Comparison of ENCODE assay signal across 25 cellular contexts in the genomic region with DNA sequence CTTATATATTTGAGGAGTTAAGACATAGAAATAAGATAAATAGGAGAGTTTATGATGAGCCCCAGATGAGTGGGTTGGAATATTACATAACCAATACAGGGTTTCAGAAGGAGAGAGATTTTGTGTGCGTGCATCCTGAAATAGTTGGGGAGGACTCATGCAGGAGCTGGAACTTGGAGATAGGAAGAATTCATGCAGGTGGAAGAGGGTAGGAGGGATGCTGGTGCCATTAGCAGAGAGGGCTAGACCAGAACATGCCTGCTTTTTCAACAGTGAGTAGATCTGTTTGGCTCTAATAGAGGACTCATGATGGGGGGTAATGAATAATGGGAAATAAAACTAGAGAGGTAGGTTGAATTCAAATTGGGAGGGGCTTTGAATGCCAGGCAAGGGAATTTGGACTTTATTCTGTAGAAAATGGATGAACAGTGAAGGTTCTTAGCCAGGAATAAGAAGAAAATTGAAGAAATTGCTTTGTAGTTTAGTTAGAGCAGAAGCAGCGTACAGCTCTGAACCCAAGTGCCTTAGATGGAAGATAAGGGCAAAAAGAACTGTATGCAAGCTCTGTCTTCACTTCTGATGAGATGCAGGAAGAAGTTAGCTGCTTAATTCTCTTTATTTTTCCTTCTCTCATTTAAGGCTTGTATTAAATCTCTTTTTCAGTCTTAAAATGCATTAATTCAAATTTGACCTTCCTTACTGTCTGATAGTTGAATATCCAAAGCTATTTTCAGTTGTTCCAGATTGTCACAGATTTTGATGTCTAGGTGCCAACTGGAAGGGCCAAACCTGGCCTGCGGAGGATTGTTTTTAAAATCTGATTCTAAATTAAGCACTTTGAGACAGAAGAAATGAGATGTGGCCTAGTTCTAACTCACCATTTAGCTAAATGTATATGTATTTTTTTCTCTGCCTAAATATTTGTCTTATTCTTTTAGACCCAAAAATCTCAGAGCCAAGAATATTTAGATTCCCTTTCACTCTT.
A peak's percentile ranks its signal among the peaks of the same experiment; 100 is the strongest.
DNase-seq lines count a peak whose midpoint lies in the region; ATAC-seq, FAIRE-seq and TF ChIP-seq lines count a peak whose summit lies in the region.
"Had no signal": no experiment of that assay in that cellular context is flagged by ENCODE, and none has a peak within 500 bp of the region (broad histone marks: within the 10 kb centered on the region; RNA-seq: fewer than 3 reads in every experiment).

No MANE protein-coding gene starts in this region.

- H3K36me3 ChIP-seq in left ventricle myocardium inferior (no peaks in the 10 kb centered on the region), psoas muscle (ENCODE audit: insufficient read depth in 1 of 2, low read depth in 1 of 2) (no peaks in the 10 kb centered on the region)
- H3K36me3 ChIP-seq: MG63, Peyer's patch had no signal

- H3K4me1 ChIP-seq in left ventricle myocardium inferior (peaks cover 22% of the 10 kb centered on the region), psoas muscle (peaks cover 37% of the 10 kb centered on the region)
- H3K4me1 ChIP-seq: Peyer's patch had no signal

- H3K27ac ChIP-seq in left ventricle myocardium inferior (replicated peaks) (peak overlapping the region; percentile 30), psoas muscle (peak overlapping the region; percentile 71)
- H3K27ac ChIP-seq: C4-2B, GM23248, Peyer's patch had no signal

- H3K36me3 Mint-ChIP-seq in glutamatergic neuron (ENCODE audit: unreplicated experiment), result peaks cover 5% of the 10 kb centered on the region

- H3K27me3 ChIP-seq in left ventricle myocardium inferior (ENCODE audit: low read depth) (no peaks in the 10 kb centered on the region), psoas muscle (ENCODE audit: insufficient read depth in 3 of 3, low read length in 2 of 3) (no peaks in the 10 kb centered on the region)
- H3K27me3 ChIP-seq: MG63, Peyer's patch had no signal

- peaks cover 3% of the 10 kb centered on the region for H3K9me3 Mint-ChIP-seq in glutamatergic neuron (ENCODE audit: unreplicated experiment)
- H3K9me3 Mint-ChIP-seq: HFFc6 had no signal

- DNase-seq in left ventricle myocardium inferior (no peak), left cardiac atrium (no peak), glutamatergic neuron (no peak), psoas muscle (no peak), HTR-8/SVneo (ENCODE audit: insufficient read length, low spot score) (no peak), NCI-H2171 (lab: John Stamatoyannopoulos, UW) (no peak)
- DNase-seq in activated CD8-positive, alpha-beta memory T cell treated with anti-CD3 and anti-CD28 coated beads, Interleukin-2, amount 50 U/mL, for 4 hours, result no peak
- DNase-seq: Calu3; CD8-positive, alpha-beta memory T cell; DMS153; GM23248; H9; HFFc6; MG63; NCI-H1694 treated with DMSO at 0.1 percent for 48 hours; NCI-H2081 treated with DMSO at 0.1 percent for 48 hours; NCI-H446; NCI-H526; Peyer's patch had no signal

- TF ChIP-seq CTCF in left ventricle myocardium inferior (IDR thresholded peaks at IDR 0.05; ENCODE audit: borderline replicate concordance), result no peak
- no peak for TF ChIP-seq CTCF in glutamatergic neuron (IDR thresholded peaks at IDR 0.05; ENCODE audit: partially characterized antibody, unreplicated experiment)
- TF ChIP-seq CTCF in psoas muscle (IDR thresholded peaks at IDR 0.05), result no peak

- intact Hi-C loops in left ventricle myocardium inferior (cut with micrococcal nuclease) (no loop called here), left cardiac atrium (cut with DNase I) (no loop called here), psoas muscle (cut with DNase I) (loop anchor here in 1 of 2 donors (5.0 kb wide), 2 partner anchors 40 to 100 kb away; no protein-coding TSS in a partner anchor)

- WGBS in psoas muscle, 3 donors, result 56 to 72% (median 60%) methylated on average over 3 of the region's 3 CpGs

- peaks cover 7% of the 10 kb centered on the region for H3K4me1 Mint-ChIP-seq in glutamatergic neuron (ENCODE audit: low read depth, unreplicated experiment)
- H3K4me1 Mint-ChIP-seq: H9 had no signal

- FAIRE-seq in HTR-8/SVneo (lab: Jason Lieb, UNC), result no peak
- FAIRE-seq: G401.6, GM12892, GM18507, HepG2, K562 had no signal

- no peak overlapping the region for H3K4me3 Mint-ChIP-seq in glutamatergic neuron (ENCODE audit: unreplicated experiment)
- H3K4me3 Mint-ChIP-seq: CD8-positive, alpha-beta memory T cell; H9; HFFc6 had no signal

- H3K9me3 ChIP-seq in left ventricle myocardium inferior (replicated peaks) (peaks cover 11% of the 10 kb centered on the region), psoas muscle (no peaks in the 10 kb centered on the region)
- H3K9me3 ChIP-seq: Peyer's patch had no signal

- H3K27ac Mint-ChIP-seq in glutamatergic neuron (ENCODE audit: unreplicated experiment), result peak overlapping the region; percentile 25
- H3K27ac Mint-ChIP-seq: CD8-positive, alpha-beta memory T cell; H9; HFFc6 had no signal

- ATAC-seq in left cardiac atrium (no peak), psoas muscle (peak in 3 of 4 donors; percentile 40 to 70 (median 45))
- ATAC-seq: HepG2, K562 had no signal

- H3K4me3 ChIP-seq in left ventricle myocardium inferior (no peak overlapping the region), psoas muscle (peak overlapping the region; percentile 36)
- H3K4me3 ChIP-seq: GM23248, K562, MG63, Peyer's patch had no signal

- H3K27me3 Mint-ChIP-seq in glutamatergic neuron (ENCODE audit: unreplicated experiment), result no peaks in the 10 kb centered on the region

Comparison
In these comparisons a context has a peak if more than half of its experiments do, and no peak if none do; other contexts are left out.
1. ATAC-seq: peak in psoas muscle (3 of 4); none in left cardiac atrium (0 of 2).